ENCODE assay signal across 1 cellular context in the genomic region with DNA sequence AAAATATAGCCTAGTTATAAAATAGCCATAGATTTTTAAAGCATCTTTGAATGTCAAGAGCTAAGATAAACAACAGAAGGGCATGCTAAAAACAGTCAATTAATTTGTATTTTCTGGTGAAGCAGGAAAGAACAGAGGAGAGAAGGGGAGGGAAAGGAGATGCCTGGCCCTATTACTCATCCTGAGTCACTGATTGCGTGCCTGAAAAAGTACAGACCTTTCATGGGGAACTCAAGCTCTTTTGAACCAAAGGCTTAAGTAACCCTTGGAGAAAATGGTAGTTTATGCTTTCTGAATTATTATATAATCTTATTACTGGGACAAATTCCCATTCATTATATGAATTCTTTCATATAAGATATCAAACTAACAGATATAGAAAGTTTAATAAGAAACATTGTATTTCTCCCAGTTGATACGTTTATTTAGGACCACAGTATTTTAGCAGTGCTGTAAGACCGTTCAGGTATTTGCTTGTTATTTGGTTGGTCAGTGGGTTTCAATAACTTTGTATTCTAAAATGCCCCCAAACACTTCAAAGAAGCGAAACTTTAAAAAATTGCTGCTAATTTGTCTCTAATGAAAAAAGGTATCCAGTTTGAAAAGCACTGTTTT.
TF ChIP-seq lines count a peak whose summit lies in the region.

No MANE protein-coding gene starts in this region.

TF ChIP-seq in GM23338, 12 proteins besides CTCF, POLR2A, EP300 and RAD21 (continued from another document):
- TF ChIP-seq, protein P1, sequence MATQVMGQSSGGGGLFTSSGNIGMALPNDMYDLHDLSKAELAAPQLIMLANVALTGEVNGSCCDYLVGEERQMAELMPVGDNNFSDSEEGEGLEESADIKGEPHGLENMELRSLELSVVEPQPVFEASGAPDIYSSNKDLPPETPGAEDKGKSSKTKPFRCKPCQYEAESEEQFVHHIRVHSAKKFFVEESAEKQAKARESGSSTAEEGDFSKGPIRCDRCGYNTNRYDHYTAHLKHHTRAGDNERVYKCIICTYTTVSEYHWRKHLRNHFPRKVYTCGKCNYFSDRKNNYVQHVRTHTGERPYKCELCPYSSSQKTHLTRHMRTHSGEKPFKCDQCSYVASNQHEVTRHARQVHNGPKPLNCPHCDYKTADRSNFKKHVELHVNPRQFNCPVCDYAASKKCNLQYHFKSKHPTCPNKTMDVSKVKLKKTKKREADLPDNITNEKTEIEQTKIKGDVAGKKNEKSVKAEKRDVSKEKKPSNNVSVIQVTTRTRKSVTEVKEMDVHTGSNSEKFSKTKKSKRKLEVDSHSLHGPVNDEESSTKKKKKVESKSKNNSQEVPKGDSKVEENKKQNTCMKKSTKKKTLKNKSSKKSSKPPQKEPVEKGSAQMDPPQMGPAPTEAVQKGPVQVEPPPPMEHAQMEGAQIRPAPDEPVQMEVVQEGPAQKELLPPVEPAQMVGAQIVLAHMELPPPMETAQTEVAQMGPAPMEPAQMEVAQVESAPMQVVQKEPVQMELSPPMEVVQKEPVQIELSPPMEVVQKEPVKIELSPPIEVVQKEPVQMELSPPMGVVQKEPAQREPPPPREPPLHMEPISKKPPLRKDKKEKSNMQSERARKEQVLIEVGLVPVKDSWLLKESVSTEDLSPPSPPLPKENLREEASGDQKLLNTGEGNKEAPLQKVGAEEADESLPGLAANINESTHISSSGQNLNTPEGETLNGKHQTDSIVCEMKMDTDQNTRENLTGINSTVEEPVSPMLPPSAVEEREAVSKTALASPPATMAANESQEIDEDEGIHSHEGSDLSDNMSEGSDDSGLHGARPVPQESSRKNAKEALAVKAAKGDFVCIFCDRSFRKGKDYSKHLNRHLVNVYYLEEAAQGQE (IDR thresholded peaks at IDR 0.05; ENCODE audit: unreplicated experiment) = no peak
- TF ChIP-seq POLR2AphosphoS5 (IDR thresholded peaks at IDR 0.05; ENCODE audit: low read depth) = no peak
- TF ChIP-seq ZNF331 (CRISPR knock-in tag; IDR thresholded peaks at IDR 0.05; ENCODE audit: low read depth) = no peak
- TF ChIP-seq, protein P2, sequence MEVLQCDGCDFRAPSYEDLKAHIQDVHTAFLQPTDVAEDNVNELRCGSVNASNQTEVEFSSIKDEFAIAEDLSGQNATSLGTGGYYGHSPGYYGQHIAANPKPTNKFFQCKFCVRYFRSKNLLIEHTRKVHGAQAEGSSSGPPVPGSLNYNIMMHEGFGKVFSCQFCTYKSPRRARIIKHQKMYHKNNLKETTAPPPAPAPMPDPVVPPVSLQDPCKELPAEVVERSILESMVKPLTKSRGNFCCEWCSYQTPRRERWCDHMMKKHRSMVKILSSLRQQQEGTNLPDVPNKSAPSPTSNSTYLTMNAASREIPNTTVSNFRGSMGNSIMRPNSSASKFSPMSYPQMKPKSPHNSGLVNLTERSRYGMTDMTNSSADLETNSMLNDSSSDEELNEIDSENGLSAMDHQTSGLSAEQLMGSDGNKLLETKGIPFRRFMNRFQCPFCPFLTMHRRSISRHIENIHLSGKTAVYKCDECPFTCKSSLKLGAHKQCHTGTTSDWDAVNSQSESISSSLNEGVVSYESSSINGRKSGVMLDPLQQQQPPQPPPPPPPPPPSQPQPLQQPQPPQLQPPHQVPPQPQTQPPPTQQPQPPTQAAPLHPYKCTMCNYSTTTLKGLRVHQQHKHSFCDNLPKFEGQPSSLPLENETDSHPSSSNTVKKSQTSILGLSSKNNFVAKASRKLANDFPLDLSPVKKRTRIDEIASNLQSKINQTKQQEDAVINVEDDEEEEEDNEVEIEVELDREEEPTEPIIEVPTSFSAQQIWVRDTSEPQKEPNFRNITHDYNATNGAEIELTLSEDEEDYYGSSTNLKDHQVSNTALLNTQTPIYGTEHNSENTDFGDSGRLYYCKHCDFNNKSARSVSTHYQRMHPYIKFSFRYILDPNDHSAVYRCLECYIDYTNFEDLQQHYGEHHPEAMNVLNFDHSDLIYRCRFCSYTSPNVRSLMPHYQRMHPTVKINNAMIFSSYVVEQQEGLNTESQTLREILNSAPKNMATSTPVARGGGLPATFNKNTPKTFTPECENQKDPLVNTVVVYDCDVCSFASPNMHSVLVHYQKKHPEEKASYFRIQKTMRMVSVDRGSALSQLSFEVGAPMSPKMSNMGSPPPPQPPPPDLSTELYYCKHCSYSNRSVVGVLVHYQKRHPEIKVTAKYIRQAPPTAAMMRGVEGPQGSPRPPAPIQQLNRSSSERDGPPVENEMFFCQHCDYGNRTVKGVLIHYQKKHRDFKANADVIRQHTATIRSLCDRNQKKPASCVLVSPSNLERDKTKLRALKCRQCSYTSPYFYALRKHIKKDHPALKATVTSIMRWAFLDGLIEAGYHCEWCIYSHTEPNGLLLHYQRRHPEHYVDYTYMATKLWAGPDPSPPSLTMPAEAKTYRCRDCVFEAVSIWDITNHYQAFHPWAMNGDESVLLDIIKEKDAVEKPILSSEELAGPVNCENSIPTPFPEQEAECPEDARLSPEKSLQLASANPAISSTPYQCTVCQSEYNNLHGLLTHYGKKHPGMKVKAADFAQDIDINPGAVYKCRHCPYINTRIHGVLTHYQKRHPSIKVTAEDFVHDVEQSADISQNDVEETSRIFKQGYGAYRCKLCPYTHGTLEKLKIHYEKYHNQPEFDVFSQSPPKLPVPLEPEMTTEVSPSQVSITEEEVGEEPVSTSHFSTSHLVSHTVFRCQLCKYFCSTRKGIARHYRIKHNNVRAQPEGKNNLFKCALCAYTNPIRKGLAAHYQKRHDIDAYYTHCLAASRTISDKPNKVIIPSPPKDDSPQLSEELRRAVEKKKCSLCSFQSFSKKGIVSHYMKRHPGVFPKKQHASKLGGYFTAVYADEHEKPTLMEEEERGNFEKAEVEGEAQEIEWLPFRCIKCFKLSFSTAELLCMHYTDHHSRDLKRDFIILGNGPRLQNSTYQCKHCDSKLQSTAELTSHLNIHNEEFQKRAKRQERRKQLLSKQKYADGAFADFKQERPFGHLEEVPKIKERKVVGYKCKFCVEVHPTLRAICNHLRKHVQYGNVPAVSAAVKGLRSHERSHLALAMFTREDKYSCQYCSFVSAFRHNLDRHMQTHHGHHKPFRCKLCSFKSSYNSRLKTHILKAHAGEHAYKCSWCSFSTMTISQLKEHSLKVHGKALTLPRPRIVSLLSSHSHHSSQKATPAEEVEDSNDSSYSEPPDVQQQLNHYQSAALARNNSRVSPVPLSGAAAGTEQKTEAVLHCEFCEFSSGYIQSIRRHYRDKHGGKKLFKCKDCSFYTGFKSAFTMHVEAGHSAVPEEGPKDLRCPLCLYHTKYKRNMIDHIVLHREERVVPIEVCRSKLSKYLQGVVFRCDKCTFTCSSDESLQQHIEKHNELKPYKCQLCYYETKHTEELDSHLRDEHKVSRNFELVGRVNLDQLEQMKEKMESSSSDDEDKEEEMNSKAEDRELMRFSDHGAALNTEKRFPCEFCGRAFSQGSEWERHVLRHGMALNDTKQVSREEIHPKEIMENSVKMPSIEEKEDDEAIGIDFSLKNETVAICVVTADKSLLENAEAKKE (CRISPR knock-in tag; IDR thresholded peaks at IDR 0.05) = no peak
- no peak for TF ChIP-seq NANOG (IDR thresholded peaks at IDR 0.05; ENCODE audit: borderline replicate concordance)
- no peak for TF ChIP-seq EZH2 (IDR thresholded peaks at IDR 0.05; ENCODE audit: low read depth, unreplicated experiment)
- TF ChIP-seq STAT1 (IDR thresholded peaks at IDR 0.05; ENCODE audit: unreplicated experiment) = no peak
- TF ChIP-seq JUNB (IDR thresholded peaks at IDR 0.05; ENCODE audit: unreplicated experiment) = no peak
TF ChIP-seq in GM23338: peak in this region for 0.
